Comparison of ENCODE assay signal across 8 cellular contexts in genomic region chr2:213934560-213934959, GRCh38.
A peak's percentile ranks its signal among the peaks of the same experiment; 100 is the strongest.
DNase-seq lines count a peak whose midpoint lies in the region; ATAC-seq and TF ChIP-seq lines count a peak whose summit lies in the region.

No MANE protein-coding gene starts in this region.

- DNase-seq in DMS53 (lab: John Stamatoyannopoulos, UW) (peak; percentile 41), GM19240 (ENCODE audit: insufficient read length, low spot score) (peak; percentile 31), T-helper 17 cell (no peak), lower lobe of right lung (no peak), esophagus muscularis mucosa (ENCODE audit: extremely low spot score) (no peak), cerebellum (ENCODE audit: low spot score) (no peak)
- DNase-seq in stimulated activated CD8-positive, alpha-beta memory T cell treated with anti-CD3 and anti-CD28 coated beads, Interleukin-4, amount 100 ng/mL, for 48 hours = no peak

- peak; percentile 100 for ATAC-seq in HG03103 (IDR thresholded peaks at IDR 0.05; ENCODE audit: low read depth, unreplicated experiment)
- peak; percentile 45 for ATAC-seq in T-helper 17 cell
- no peak for ATAC-seq in lower lobe of right lung

- H3K9me3 ChIP-seq in T-helper 17 cell (ENCODE audit: control insufficient read depth, low read length, poor library complexity, severe bottlenecking) (no peaks in the 10 kb centered on the region), lower lobe of right lung (no peaks in the 10 kb centered on the region), esophagus muscularis mucosa (peaks cover 0 to 4% (median 0%) of the 10 kb centered on the region in 4 donors)

- TF ChIP-seq POLR2A in esophagus muscularis mucosa (IDR thresholded peaks at IDR 0.05; ENCODE audit: low read depth) = no peak

- H3K27me3 Mint-ChIP-seq in T-helper 17 cell = peaks cover under 1% of the 10 kb centered on the region

- H3K4me3 Mint-ChIP-seq in T-helper 17 cell = no peak overlapping the region

- H3K27me3 ChIP-seq in lower lobe of right lung (ENCODE audit: low read depth) (no peaks in the 10 kb centered on the region), esophagus muscularis mucosa (no peaks in the 10 kb centered on the region)

- H3K27ac Mint-ChIP-seq in T-helper 17 cell = no peak overlapping the region

- intact Hi-C loops in lower lobe of right lung (cut with DNase I) = no loop called here
- intact Hi-C loops in esophagus muscularis mucosa (cut with DNase I) = no loop called here

- H3K27ac ChIP-seq in lower lobe of right lung = no peak overlapping the region
- H3K27ac ChIP-seq in esophagus muscularis mucosa (replicated peaks in 1 of 4) = no peak overlapping the region

- TF ChIP-seq EP300 in esophagus muscularis mucosa (IDR thresholded peaks at IDR 0.05) = no peak

- H3K4me3 ChIP-seq in lower lobe of right lung = no peak overlapping the region
- H3K4me3 ChIP-seq in esophagus muscularis mucosa = no peak overlapping the region

- TF ChIP-seq CTCF in lower lobe of right lung (IDR thresholded peaks at IDR 0.05) (peak; percentile 39), esophagus muscularis mucosa (IDR thresholded peaks at IDR 0.05) (peak in 1 of 3 experiments; percentile 40)

- H3K4me1 ChIP-seq in lower lobe of right lung (no peaks in the 10 kb centered on the region), esophagus muscularis mucosa (no peaks in the 10 kb centered on the region)

- H3K4me1 Mint-ChIP-seq in T-helper 17 cell = peaks cover 2% of the 10 kb centered on the region

- WGBS in esophagus muscularis mucosa = 91% methylated on average over 1 of the region's 1 CpG

- no peaks in the 10 kb centered on the region for H3K36me3 ChIP-seq in lower lobe of right lung
- no peaks in the 10 kb centered on the region for H3K36me3 ChIP-seq in esophagus muscularis mucosa

- H3K36me3 Mint-ChIP-seq in T-helper 17 cell (ENCODE audit: low read depth) = no peaks in the 10 kb centered on the region

Comparison
In these comparisons a context has a peak if more than half of its experiments do, and no peak if none do; other contexts are left out.
1. DNase-seq: peak in DMS53 (single experiment) and GM19240 (single experiment); none in T-helper 17 cell (0 of 3), lower lobe of right lung (single experiment), stimulated activated CD8-positive, alpha-beta memory T cell treated with anti-CD3 and anti-CD28 coated beads, Interleukin-4, amount 100 ng/mL, for 48 hours (single experiment), esophagus muscularis mucosa (single experiment) and cerebellum (single experiment).
2. ATAC-seq: peak in HG03103 (single experiment) and T-helper 17 cell (single experiment); none in lower lobe of right lung (0 of 2).